In genomic region chr2:57849843-57850242, GRCh38 we compare ENCODE assay signal across 27 cellular contexts.
"Had no signal": no experiment of that assay in that cellular context is flagged by ENCODE, and none has a peak within 500 bp of the region (broad histone marks: within the 10 kb centered on the region; RNA-seq: fewer than 3 reads in every experiment).

No MANE protein-coding gene starts in this region.

- H3K27me3 ChIP-seq: left lung, pancreas, stomach, testis, thyroid gland, transverse colon, upper lobe of left lung had no signal

- H3K27ac Mint-ChIP-seq: naive thymus-derived CD8-positive, alpha-beta T cell; stimulated activated naive B cell treated with anti-CD40 and anti-IgM and Interleukin-4, amounts not matched to agents 10 μg/mL and 1 μg/mL and 100 μg/mL, for 72 hours had no signal

- H3K4me3 Mint-ChIP-seq: naive thymus-derived CD8-positive, alpha-beta T cell; stimulated activated naive B cell treated with anti-CD40 and anti-IgM and Interleukin-4, amounts not matched to agents 10 μg/mL and 1 μg/mL and 100 μg/mL, for 72 hours had no signal

- H3K4me1 ChIP-seq: left lung, lower lobe of right lung, pancreas, prostate gland, stomach, testis, thyroid gland, transverse colon, upper lobe of left lung had no signal

- H3K27me3 Mint-ChIP-seq: stimulated activated naive B cell treated with anti-CD40 and anti-IgM and Interleukin-4, amounts not matched to agents 10 μg/mL and 1 μg/mL and 100 μg/mL, for 72 hours had no signal

- H3K36me3 ChIP-seq: left lung, lower lobe of right lung, pancreas, prostate gland, stomach, thyroid gland, transverse colon, upper lobe of left lung had no signal

- H3K9me3 ChIP-seq: left lung, lower lobe of right lung, pancreas, prostate gland, testis, thyroid gland, transverse colon, upper lobe of left lung had no signal

- H3K4me3 ChIP-seq: left lung, lower lobe of right lung, pancreas, prostate gland, stomach, testis, thyroid gland, transverse colon, upper lobe of left lung had no signal

- DNase-seq: head of caudate nucleus; hippocampal formation; left colon; mammary epithelial cell; mesenchymal stem cell; naive thymus-derived CD8-positive, alpha-beta T cell; nucleus accumbens; retina; right cardiac atrium; small intestine; stimulated activated CD4-positive, alpha-beta T cell treated with anti-CD3 and anti-CD28 coated beads, Interleukin-1b, Interleukin-23, amount 100 ng/mL, for 48 hours; stimulated activated CD4-positive, alpha-beta T cell treated with anti-CD3 and anti-CD28 coated beads, Interleukin-2, amount 100 ng/mL, for 48 hours; stimulated activated CD4-positive, alpha-beta T cell treated with anti-CD3 and anti-CD28 coated beads, Interleukin-4, amount 100 ng/mL, for 4 hours; stimulated activated CD8-positive, alpha-beta memory T cell treated with anti-CD3 and anti-CD28 coated beads, Interleukin-4, amount 100 ng/mL, for 48 hours; stimulated activated naive B cell treated with anti-CD40 and anti-IgM and Interleukin-4, amounts not matched to agents 10 μg/mL and 1 μg/mL and 100 μg/mL, for 72 hours; stimulated activated naive CD8-positive, alpha-beta T cell treated with anti-CD3 and anti-CD28 coated beads, Interleukin-15, Interleukin-2, amounts not matched to agents 100 U/mL and 50 U/mL, for 24 hours; stomach; testis; thyroid gland; transverse colon had no signal

- FAIRE-seq: keratinocyte, pancreas, small intestine, urothelium cell line had no signal

- ATAC-seq: left colon; left lung; naive thymus-derived CD8-positive, alpha-beta T cell; pancreas; right cardiac atrium; stimulated activated naive B cell treated with anti-CD40 and anti-IgM and Interleukin-4, amounts not matched to agents 10 μg/mL and 1 μg/mL and 100 μg/mL, for 72 hours; stimulated activated naive CD8-positive, alpha-beta T cell treated with anti-CD3 and anti-CD28 coated beads, Interleukin-15, Interleukin-2, amounts not matched to agents 100 U/mL and 50 U/mL, for 24 hours had no signal

- H3K27ac ChIP-seq: left lung, lower lobe of right lung, pancreas, prostate gland, stomach, testis, thyroid gland, transverse colon, upper lobe of left lung had no signal
